1 cellular context compared by ENCODE assay signal in the genomic region with DNA sequence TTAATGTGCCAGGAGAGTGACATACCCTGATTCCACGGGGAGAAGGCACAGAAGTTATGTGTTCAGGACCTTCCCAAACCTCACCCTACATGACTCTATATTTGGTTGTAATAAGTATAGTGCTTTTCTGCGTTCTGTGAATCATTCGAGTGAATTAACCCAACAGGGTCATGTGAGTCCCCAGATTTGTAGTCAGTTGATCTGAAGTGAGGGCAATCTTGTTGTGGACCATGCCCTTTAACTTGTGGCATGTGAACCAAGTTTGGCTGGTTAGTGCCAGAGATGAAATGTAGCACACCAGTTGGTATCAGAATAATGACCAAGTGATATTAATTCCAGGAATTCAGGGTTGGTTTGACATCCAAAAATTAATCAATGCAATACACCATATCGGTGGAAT.
A peak's percentile ranks its signal among the peaks of the same experiment; 100 is the strongest.
TF ChIP-seq lines count a peak whose summit lies in the region.

No MANE protein-coding gene starts in this region.

TF ChIP-seq in K562, 482 proteins besides CTCF, POLR2A, EP300 and RAD21:
- TF ChIP-seq CHCHD3 (CRISPR knock-in tag; IDR thresholded peaks at IDR 0.05) (no peak), ZNF324 (CRISPR knock-in tag; IDR thresholded peaks at IDR 0.05) (peak; percentile 80)
